In genomic region chr5:116524505-116524904, GRCh38 we compare ENCODE assay signal across 28 cellular contexts. TPM values are rescaled to one million over a fixed set of nuclear protein-coding genes. Genes with fewer than 3 reads are reported as not detected.
"Had no signal": no experiment of that assay in that cellular context is flagged by ENCODE, and none has a peak within 500 bp of the region (broad histone marks: within the 10 kb centered on the region; RNA-seq: fewer than 3 reads in every experiment).

No MANE protein-coding gene starts in this region.

- H3K36me3 ChIP-seq: cardiac muscle cell, gastroesophageal sphincter, right atrium auricular region, spleen, thoracic aorta, upper lobe of left lung, vagina had no signal

- H3K9me3 ChIP-seq: body of pancreas, gastroesophageal sphincter, right atrium auricular region, spleen, thoracic aorta, upper lobe of left lung, vagina had no signal

- H3K27me3 Mint-ChIP-seq: activated CD8-positive, alpha-beta memory T cell treated with anti-CD3 and anti-CD28 coated beads, Interleukin-2, amount 10 ng/mL, durations not matched to agents 7 days and 5 days; activated naive CD8-positive, alpha-beta T cell had no signal

- H3K4me1 Mint-ChIP-seq: immature natural killer cell, natural killer cell had no signal

- H3K36me3 Mint-ChIP-seq: activated CD8-positive, alpha-beta memory T cell treated with anti-CD3 and anti-CD28 coated beads, Interleukin-2, amount 10 ng/mL, durations not matched to agents 7 days and 5 days; natural killer cell had no signal

- H3K4me3 ChIP-seq: body of pancreas, cardiac muscle cell, coronary artery, gastroesophageal sphincter, right atrium auricular region, spleen, thoracic aorta, upper lobe of left lung, vagina had no signal

- H3K27ac ChIP-seq: cardiac muscle cell, coronary artery, gastroesophageal sphincter, right atrium auricular region, thoracic aorta, upper lobe of left lung, vagina had no signal

- H3K27me3 ChIP-seq: body of pancreas, cardiac muscle cell, gastroesophageal sphincter, right atrium auricular region, spleen, upper lobe of left lung, vagina had no signal

- H3K9me3 Mint-ChIP-seq: natural killer cell had no signal

- DNase-seq: activated CD4-positive, alpha-beta T cell treated with anti-CD3 and anti-CD28 coated beads, Interleukin-2, amount 50 U/mL, for 1 hour; activated CD8-positive, alpha-beta memory T cell treated with anti-CD3 and anti-CD28 coated beads, Interleukin-2, amount 10 ng/mL, durations not matched to agents 7 days and 5 days; activated CD8-positive, alpha-beta T cell treated with anti-CD3 and anti-CD28 coated beads, Interleukin-2, amount 10 ng/mL, durations not matched to agents 7 days and 5 days; activated effector memory CD4-positive, alpha-beta T cell treated with Interleukin-2 at 50 U/mL for 16 hours; activated naive CD4-positive, alpha-beta T cell treated with Interleukin-2 at 50 U/mL for 16 hours; activated T-cell treated with anti-CD3 and anti-CD28 coated beads, Interleukin-2, amount 50 U/mL, for 48 hours; aorta; body of pancreas; cerebellar nuclear complex; head of caudate nucleus; hypothalamus; immature natural killer cell; kidney; left colon; midbrain; natural killer cell; spleen; stimulated activated CD4-positive, alpha-beta T cell treated with anti-CD3 and anti-CD28 coated beads, Interleukin-2, amount 100 ng/mL, for 48 hours; stimulated activated naive CD4-positive, alpha-beta T cell treated with Interleukin-2 at 50 U/mL for 16 hours; T-helper 2 cell; upper lobe of left lung had no signal

- H3K27ac Mint-ChIP-seq: activated CD8-positive, alpha-beta memory T cell treated with anti-CD3 and anti-CD28 coated beads, Interleukin-2, amount 10 ng/mL, durations not matched to agents 7 days and 5 days; activated CD8-positive, alpha-beta T cell treated with anti-CD3 and anti-CD28 coated beads, Interleukin-2, amount 10 ng/mL, durations not matched to agents 7 days and 5 days; activated naive CD8-positive, alpha-beta T cell; immature natural killer cell; natural killer cell had no signal

- H3K4me3 Mint-ChIP-seq: activated CD8-positive, alpha-beta memory T cell treated with anti-CD3 and anti-CD28 coated beads, Interleukin-2, amount 10 ng/mL, durations not matched to agents 7 days and 5 days; activated CD8-positive, alpha-beta T cell treated with anti-CD3 and anti-CD28 coated beads, Interleukin-2, amount 10 ng/mL, durations not matched to agents 7 days and 5 days; activated naive CD8-positive, alpha-beta T cell; immature natural killer cell; natural killer cell had no signal

RNA-seq across cellular contexts. Expression of gene SEMA6A, which starts 50.1 kb away (rescaled TPM):
- total RNA-seq: activated CD8-positive, alpha-beta T cell treated with anti-CD3 and anti-CD28 coated beads, Interleukin-2, amount 10 ng/mL, durations not matched to agents 7 days and 5 days; natural killer cell had no signal
